15 cellular contexts compared by ENCODE assay signal in the genomic region with DNA sequence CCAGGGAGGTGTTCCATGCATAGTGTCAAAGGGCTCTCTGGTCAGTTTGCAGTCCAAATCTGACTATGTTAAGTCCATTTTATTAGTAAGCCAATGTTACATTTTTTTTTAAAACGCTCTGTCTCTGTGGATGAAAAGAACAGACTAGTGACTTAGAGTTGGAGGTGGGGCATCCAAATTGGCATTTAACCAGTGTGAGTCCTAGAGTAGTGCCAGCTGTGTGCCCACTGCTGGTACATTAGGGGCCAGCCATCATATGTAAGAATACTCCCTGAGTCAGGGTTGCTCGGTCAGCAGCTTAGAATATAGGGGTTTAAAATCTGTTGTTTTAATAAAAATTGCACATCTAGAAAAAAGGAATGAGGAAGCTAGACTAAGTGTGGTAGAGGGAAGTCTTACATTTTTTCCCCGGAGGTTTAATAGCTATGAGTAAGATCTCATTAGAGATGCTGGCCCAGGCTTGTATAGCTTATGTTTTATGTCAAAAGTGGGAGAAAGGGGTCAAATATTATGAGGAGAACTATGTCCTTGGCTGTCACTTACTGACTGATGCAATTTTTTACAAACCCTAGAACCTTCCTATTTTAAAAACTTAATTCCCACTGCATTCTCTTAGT.
A peak's percentile ranks its signal among the peaks of the same experiment; 100 is the strongest.
DNase-seq lines count a peak whose midpoint lies in the region; ATAC-seq and TF ChIP-seq lines count a peak whose summit lies in the region.
"Had no signal": no experiment of that assay in that cellular context is flagged by ENCODE, and none has a peak within 500 bp of the region (broad histone marks: within the 10 kb centered on the region; RNA-seq: fewer than 3 reads in every experiment).

No MANE protein-coding gene starts in this region.

- H3K4me3 Mint-ChIP-seq in type B pancreatic cell = no peak overlapping the region
- H3K4me3 Mint-ChIP-seq: activated CD4-positive, alpha-beta T cell treated with anti-CD3 and anti-CD28 coated beads, Interleukin-2, amount 10 ng/mL, durations not matched to agents 24 days and 14 days had no signal

- no peaks in the 10 kb centered on the region for H3K27me3 ChIP-seq in left ventricle myocardium inferior (ENCODE audit: low read depth)
- no peaks in the 10 kb centered on the region for H3K27me3 ChIP-seq in OCI-LY3 (ENCODE audit: low read depth, low read length)

- peak overlapping the region; percentile 35 for H3K4me2 ChIP-seq in OCI-LY3 (ENCODE audit: low read length)

- peak overlapping the region; percentile 13 for H3K27ac Mint-ChIP-seq in type B pancreatic cell
- H3K27ac Mint-ChIP-seq: activated CD4-positive, alpha-beta T cell treated with anti-CD3 and anti-CD28 coated beads, Interleukin-2, amount 10 ng/mL, durations not matched to agents 24 days and 14 days had no signal

- peaks cover 47% of the 10 kb centered on the region for H3K36me3 ChIP-seq in left ventricle myocardium inferior
- H3K36me3 ChIP-seq in OCI-LY3 (replicated peaks; ENCODE audit: low read depth, low read length) = peaks cover 42% of the 10 kb centered on the region

- DNase-seq in left cardiac atrium (no peak), left ventricle myocardium inferior (no peak), fibroblast of mammary gland (ENCODE audit: low read depth) (peak; percentile 63), type B pancreatic cell (ENCODE audit: extremely low spot score, unreplicated experiment) (no peak), NAMALWA (ENCODE audit: low spot score) (no peak)
- DNase-seq: activated CD4-positive, alpha-beta T cell treated with anti-CD3 and anti-CD28 coated beads, Interleukin-2, amount 10 ng/mL, durations not matched to agents 24 days and 14 days; amygdala; DMS 273 treated with DMSO at 0.1 percent for 48 hours; midbrain; NCI-H1436; nucleus accumbens had no signal

- no peak for TF ChIP-seq CTCF in left ventricle myocardium inferior (IDR thresholded peaks at IDR 0.05; ENCODE audit: borderline replicate concordance)
- no peak for TF ChIP-seq CTCF in OCI-LY3 (IDR thresholded peaks at IDR 0.05; ENCODE audit: low read depth, low read length)
- no peak for TF ChIP-seq CTCF in fibroblast of mammary gland (conservative IDR thresholded peaks at IDR 0.05; ENCODE audit: control insufficient read depth, insufficient read depth, low read depth, low read length)
- TF ChIP-seq CTCF in type B pancreatic cell (conservative IDR thresholded peaks at IDR 0.05) = no peak

- no peaks in the 10 kb centered on the region for H3K9me3 Mint-ChIP-seq in type B pancreatic cell
- H3K9me3 Mint-ChIP-seq: activated CD4-positive, alpha-beta T cell treated with anti-CD3 and anti-CD28 coated beads, Interleukin-2, amount 10 ng/mL, durations not matched to agents 24 days and 14 days had no signal

- H3K9me3 ChIP-seq in left ventricle myocardium inferior (replicated peaks) = peaks cover 23% of the 10 kb centered on the region
- no peaks in the 10 kb centered on the region for H3K9me3 ChIP-seq in OCI-LY3 (ENCODE audit: insufficient read depth, low read length)

- H3K4me1 Mint-ChIP-seq in type B pancreatic cell (ENCODE audit: unreplicated experiment) = peaks cover 8% of the 10 kb centered on the region
- H3K4me1 Mint-ChIP-seq: activated CD4-positive, alpha-beta T cell treated with anti-CD3 and anti-CD28 coated beads, Interleukin-2, amount 10 ng/mL, durations not matched to agents 24 days and 14 days had no signal

- ATAC-seq in left cardiac atrium (peak; percentile 36 to 53), GM19395 (IDR thresholded peaks at IDR 0.05; ENCODE audit: unreplicated experiment) (no peak), HG03280 (IDR thresholded peaks at IDR 0.05; ENCODE audit: unreplicated experiment) (no peak)
- ATAC-seq: HepG2 had no signal

- no peaks in the 10 kb centered on the region for H4K20me1 ChIP-seq in OCI-LY3 (ENCODE audit: insufficient read depth, low read length)

- H3K4me1 ChIP-seq in left ventricle myocardium inferior (peaks cover 11% of the 10 kb centered on the region), OCI-LY3 (ENCODE audit: low read length) (peaks cover 15% of the 10 kb centered on the region)

- no peak overlapping the region for H3K4me3 ChIP-seq in left ventricle myocardium inferior
- H3K4me3 ChIP-seq in OCI-LY3 (ENCODE audit: low read length) = no peak overlapping the region
- no peak overlapping the region for H3K4me3 ChIP-seq in fibroblast of mammary gland (ENCODE audit: control insufficient read depth, low read depth, low read length)

- H3K27me3 Mint-ChIP-seq in type B pancreatic cell = no peaks in the 10 kb centered on the region
- H3K27me3 Mint-ChIP-seq: activated CD4-positive, alpha-beta T cell treated with anti-CD3 and anti-CD28 coated beads, Interleukin-2, amount 10 ng/mL, durations not matched to agents 24 days and 14 days had no signal

- H3K27ac ChIP-seq in left ventricle myocardium inferior (replicated peaks) (no peak overlapping the region), OCI-LY3 (ENCODE audit: low read length) (peak overlapping the region; percentile 15; the same call in 1 of the 2 replicates)

- H3K9ac ChIP-seq in OCI-LY3 (ENCODE audit: low read length) = no peak overlapping the region

- intact Hi-C loops in left cardiac atrium (cut with DNase I) (no loop called here), left ventricle myocardium inferior (cut with micrococcal nuclease) (no loop called here)

- no peak overlapping the region for H2AFZ ChIP-seq in OCI-LY3 (ENCODE audit: low read depth, low read length)

- H3K36me3 Mint-ChIP-seq in type B pancreatic cell = peaks cover 67% of the 10 kb centered on the region

- no peaks in the 10 kb centered on the region for H3K79me2 ChIP-seq in OCI-LY3 (ENCODE audit: low read length)

Comparison
In these comparisons a context has a peak if more than half of its experiments do, and no peak if none do; other contexts are left out.
1. ATAC-seq: peak in left cardiac atrium (2 of 2); none in GM19395 (single experiment) and HG03280 (single experiment).